ENCODE assay signal across 2 cellular contexts in the genomic region with DNA sequence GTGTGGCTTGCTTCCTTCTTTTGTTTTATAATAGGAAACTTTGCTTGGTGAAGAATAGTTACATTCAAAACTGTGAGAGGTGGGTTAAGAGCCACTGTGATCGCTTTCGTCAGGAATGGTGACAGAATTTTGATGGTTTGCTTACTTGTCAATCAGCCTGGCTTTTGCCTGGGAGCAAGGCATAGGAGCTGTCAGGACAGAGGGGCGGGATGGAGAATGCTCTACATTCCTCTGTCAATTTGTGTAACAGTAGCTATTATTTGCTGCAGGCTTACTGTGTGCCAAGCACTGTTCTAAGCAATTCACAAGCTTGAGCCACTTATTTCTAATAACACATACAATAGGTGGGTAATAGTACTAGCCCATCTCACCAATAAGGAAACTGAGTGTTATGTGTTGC.
TF ChIP-seq lines count a peak whose summit lies in the region.

No MANE protein-coding gene starts in this region.

TF ChIP-seq in WTC11, 78 proteins besides CTCF, POLR2A, EP300 and RAD21 (continued from another document and continues in another):
- no peak for TF ChIP-seq USF2 (CRISPR knock-in tag; IDR thresholded peaks at IDR 0.05)
- TF ChIP-seq, protein P1, sequence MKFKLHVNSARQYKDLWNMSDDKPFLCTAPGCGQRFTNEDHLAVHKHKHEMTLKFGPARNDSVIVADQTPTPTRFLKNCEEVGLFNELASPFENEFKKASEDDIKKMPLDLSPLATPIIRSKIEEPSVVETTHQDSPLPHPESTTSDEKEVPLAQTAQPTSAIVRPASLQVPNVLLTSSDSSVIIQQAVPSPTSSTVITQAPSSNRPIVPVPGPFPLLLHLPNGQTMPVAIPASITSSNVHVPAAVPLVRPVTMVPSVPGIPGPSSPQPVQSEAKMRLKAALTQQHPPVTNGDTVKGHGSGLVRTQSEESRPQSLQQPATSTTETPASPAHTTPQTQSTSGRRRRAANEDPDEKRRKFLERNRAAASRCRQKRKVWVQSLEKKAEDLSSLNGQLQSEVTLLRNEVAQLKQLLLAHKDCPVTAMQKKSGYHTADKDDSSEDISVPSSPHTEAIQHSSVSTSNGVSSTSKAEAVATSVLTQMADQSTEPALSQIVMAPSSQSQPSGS (CRISPR knock-in tag; IDR thresholded peaks at IDR 0.05; ENCODE audit: borderline replicate concordance, low read depth), result no peak
- no peak for TF ChIP-seq HMGXB4 (CRISPR knock-in tag; IDR thresholded peaks at IDR 0.05)
- TF ChIP-seq CREM (CRISPR knock-in tag; IDR thresholded peaks at IDR 0.05), result no peak
- no peak for TF ChIP-seq ARID4B (CRISPR knock-in tag; IDR thresholded peaks at IDR 0.05; ENCODE audit: borderline replicate concordance)
- TF ChIP-seq, protein P2, sequence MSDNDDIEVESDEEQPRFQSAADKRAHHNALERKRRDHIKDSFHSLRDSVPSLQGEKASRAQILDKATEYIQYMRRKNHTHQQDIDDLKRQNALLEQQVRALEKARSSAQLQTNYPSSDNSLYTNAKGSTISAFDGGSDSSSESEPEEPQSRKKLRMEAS (CRISPR knock-in tag; IDR thresholded peaks at IDR 0.05), result no peak
- TF ChIP-seq ZNF219 (CRISPR knock-in tag; IDR thresholded peaks at IDR 0.05; ENCODE audit: borderline replicate concordance), result no peak
- TF ChIP-seq ZBTB21 (CRISPR knock-in tag; IDR thresholded peaks at IDR 0.05; ENCODE audit: borderline replicate concordance), result no peak
- no peak for TF ChIP-seq ZNF396 (CRISPR knock-in tag; IDR thresholded peaks at IDR 0.05; ENCODE audit: borderline replicate concordance)
- TF ChIP-seq FOXP1 (CRISPR knock-in tag; IDR thresholded peaks at IDR 0.05; ENCODE audit: borderline replicate concordance), result no peak
- TF ChIP-seq, protein P3, sequence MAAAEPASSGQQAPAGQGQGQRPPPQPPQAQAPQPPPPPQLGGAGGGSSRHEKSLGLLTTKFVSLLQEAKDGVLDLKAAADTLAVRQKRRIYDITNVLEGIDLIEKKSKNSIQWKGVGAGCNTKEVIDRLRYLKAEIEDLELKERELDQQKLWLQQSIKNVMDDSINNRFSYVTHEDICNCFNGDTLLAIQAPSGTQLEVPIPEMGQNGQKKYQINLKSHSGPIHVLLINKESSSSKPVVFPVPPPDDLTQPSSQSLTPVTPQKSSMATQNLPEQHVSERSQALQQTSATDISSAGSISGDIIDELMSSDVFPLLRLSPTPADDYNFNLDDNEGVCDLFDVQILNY (CRISPR knock-in tag; IDR thresholded peaks at IDR 0.05), result no peak
- no peak for TF ChIP-seq ATF3 (CRISPR knock-in tag; conservative IDR thresholded peaks at IDR 0.05)
- no peak for TF ChIP-seq SMAD4 (CRISPR knock-in tag; IDR thresholded peaks at IDR 0.05)

TF ChIP-seq in endothelial cell of umbilical vein, 7 proteins besides CTCF, POLR2A, EP300 and RAD21 (continued from another document):
- TF ChIP-seq, protein P2 (IDR thresholded peaks at IDR 0.05; ENCODE audit: insufficient read depth, insufficient read length), result no peak
- TF ChIP-seq JUN (IDR thresholded peaks at IDR 0.05; ENCODE audit: borderline replicate concordance, insufficient read depth, insufficient read length, low read depth), result no peak
- TF ChIP-seq POLR2AphosphoS5 (IDR thresholded peaks at IDR 0.05; ENCODE audit: insufficient read depth, low read depth, low read length), result no peak
- TF ChIP-seq MYC (IDR thresholded peaks at IDR 0.05; ENCODE audit: low read depth, low read length), result no peak
- no peak for TF ChIP-seq FOS (IDR thresholded peaks at IDR 0.05; ENCODE audit: borderline replicate concordance, insufficient read depth, low read length)
